2 cellular contexts compared by ENCODE assay signal in genomic region chr5:150780816-150781221, GRCh38.
TF ChIP-seq lines count a peak whose summit lies in the region.

No MANE protein-coding gene starts in this region.

TF ChIP-seq in SK-N-SH, 30 proteins besides CTCF, POLR2A, EP300 and RAD21 (continued from another document):
- no peak for TF ChIP-seq EZH2phosphoT487 (IDR thresholded peaks at IDR 0.05; ENCODE audit: borderline replicate concordance, low read depth)
- TF ChIP-seq RXRA (IDR thresholded peaks at IDR 0.05; ENCODE audit: borderline replicate concordance, low read depth), result no peak
- TF ChIP-seq, protein P1, sequence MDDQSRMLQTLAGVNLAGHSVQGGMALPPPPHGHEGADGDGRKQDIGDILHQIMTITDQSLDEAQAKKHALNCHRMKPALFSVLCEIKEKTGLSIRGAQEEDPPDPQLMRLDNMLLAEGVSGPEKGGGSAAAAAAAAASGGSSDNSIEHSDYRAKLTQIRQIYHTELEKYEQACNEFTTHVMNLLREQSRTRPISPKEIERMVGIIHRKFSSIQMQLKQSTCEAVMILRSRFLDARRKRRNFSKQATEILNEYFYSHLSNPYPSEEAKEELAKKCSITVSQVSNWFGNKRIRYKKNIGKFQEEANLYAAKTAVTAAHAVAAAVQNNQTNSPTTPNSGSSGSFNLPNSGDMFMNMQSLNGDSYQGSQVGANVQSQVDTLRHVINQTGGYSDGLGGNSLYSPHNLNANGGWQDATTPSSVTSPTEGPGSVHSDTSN (IDR thresholded peaks at IDR 0.05), result peak; percentile 50; the same call in 1 of the 2 replicates
- no peak for TF ChIP-seq MEF2A (IDR thresholded peaks at IDR 0.05; ENCODE audit: borderline replicate concordance, low read depth)
- TF ChIP-seq REST (IDR thresholded peaks at IDR 0.05; ENCODE audit: low read depth, low read length), result no peak
- TF ChIP-seq YY1 (IDR thresholded peaks at IDR 0.05; ENCODE audit: low read depth), result no peak

TF ChIP-seq in SK-N-SH treated with all-trans-retinoic acid at 6 μM for 48 hours, 23 proteins besides CTCF, POLR2A, EP300 and RAD21 (continued from another document):
- TF ChIP-seq, protein P2, sequence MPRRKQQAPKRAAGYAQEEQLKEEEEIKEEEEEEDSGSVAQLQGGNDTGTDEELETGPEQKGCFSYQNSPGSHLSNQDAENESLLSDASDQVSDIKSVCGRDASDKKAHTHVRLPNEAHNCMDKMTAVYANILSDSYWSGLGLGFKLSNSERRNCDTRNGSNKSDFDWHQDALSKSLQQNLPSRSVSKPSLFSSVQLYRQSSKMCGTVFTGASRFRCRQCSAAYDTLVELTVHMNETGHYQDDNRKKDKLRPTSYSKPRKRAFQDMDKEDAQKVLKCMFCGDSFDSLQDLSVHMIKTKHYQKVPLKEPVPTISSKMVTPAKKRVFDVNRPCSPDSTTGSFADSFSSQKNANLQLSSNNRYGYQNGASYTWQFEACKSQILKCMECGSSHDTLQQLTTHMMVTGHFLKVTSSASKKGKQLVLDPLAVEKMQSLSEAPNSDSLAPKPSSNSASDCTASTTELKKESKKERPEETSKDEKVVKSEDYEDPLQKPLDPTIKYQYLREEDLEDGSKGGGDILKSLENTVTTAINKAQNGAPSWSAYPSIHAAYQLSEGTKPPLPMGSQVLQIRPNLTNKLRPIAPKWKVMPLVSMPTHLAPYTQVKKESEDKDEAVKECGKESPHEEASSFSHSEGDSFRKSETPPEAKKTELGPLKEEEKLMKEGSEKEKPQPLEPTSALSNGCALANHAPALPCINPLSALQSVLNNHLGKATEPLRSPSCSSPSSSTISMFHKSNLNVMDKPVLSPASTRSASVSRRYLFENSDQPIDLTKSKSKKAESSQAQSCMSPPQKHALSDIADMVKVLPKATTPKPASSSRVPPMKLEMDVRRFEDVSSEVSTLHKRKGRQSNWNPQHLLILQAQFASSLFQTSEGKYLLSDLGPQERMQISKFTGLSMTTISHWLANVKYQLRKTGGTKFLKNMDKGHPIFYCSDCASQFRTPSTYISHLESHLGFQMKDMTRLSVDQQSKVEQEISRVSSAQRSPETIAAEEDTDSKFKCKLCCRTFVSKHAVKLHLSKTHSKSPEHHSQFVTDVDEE (CRISPR knock-in tag; IDR thresholded peaks at IDR 0.05), result no peak
- TF ChIP-seq POU6F1 (CRISPR knock-in tag; IDR thresholded peaks at IDR 0.05; ENCODE audit: borderline replicate concordance, low read depth) (no peak), PPARA (CRISPR knock-in tag; IDR thresholded peaks at IDR 0.05; ENCODE audit: borderline replicate concordance) (no peak), ESRRG (CRISPR knock-in tag; IDR thresholded peaks at IDR 0.05) (no peak), ZNF70 (CRISPR knock-in tag; IDR thresholded peaks at IDR 0.05) (no peak), RARB (CRISPR knock-in tag; IDR thresholded peaks at IDR 0.05) (no peak), BACH2 (CRISPR knock-in tag; IDR thresholded peaks at IDR 0.05; ENCODE audit: borderline replicate concordance) (no peak), OSR1 (CRISPR knock-in tag; IDR thresholded peaks at IDR 0.05) (no peak), ZNF8 (CRISPR knock-in tag; IDR thresholded peaks at IDR 0.05) (no peak)
- TF ChIP-seq, protein P3, sequence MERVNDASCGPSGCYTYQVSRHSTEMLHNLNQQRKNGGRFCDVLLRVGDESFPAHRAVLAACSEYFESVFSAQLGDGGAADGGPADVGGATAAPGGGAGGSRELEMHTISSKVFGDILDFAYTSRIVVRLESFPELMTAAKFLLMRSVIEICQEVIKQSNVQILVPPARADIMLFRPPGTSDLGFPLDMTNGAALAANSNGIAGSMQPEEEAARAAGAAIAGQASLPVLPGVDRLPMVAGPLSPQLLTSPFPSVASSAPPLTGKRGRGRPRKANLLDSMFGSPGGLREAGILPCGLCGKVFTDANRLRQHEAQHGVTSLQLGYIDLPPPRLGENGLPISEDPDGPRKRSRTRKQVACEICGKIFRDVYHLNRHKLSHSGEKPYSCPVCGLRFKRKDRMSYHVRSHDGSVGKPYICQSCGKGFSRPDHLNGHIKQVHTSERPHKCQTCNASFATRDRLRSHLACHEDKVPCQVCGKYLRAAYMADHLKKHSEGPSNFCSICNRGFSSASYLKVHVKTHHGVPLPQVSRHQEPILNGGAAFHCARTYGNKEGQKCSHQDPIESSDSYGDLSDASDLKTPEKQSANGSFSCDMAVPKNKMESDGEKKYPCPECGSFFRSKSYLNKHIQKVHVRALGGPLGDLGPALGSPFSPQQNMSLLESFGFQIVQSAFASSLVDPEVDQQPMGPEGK (CRISPR knock-in tag; IDR thresholded peaks at IDR 0.05; ENCODE audit: borderline replicate concordance), result no peak
